In genomic region chr22:18170284-18170683, GRCh38 we compare ENCODE assay signal across 1 cellular context. TPM values are rescaled to one million over a fixed set of nuclear protein-coding genes. Genes with fewer than 3 reads are reported as not detected.
"Had no signal": no experiment of that assay in that cellular context is flagged by ENCODE, and none has a peak within 500 bp of the region (broad histone marks: within the 10 kb centered on the region; RNA-seq: fewer than 3 reads in every experiment).

No MANE protein-coding gene starts in this region.

RNA-seq across cellular contexts. Expression of gene TUBA8, which starts 59.7 kb away (rescaled TPM):
- total RNA-seq: epithelial cell of proximal tubule had no signal
